ENCODE assay signal across 6 cellular contexts in the genomic region with DNA sequence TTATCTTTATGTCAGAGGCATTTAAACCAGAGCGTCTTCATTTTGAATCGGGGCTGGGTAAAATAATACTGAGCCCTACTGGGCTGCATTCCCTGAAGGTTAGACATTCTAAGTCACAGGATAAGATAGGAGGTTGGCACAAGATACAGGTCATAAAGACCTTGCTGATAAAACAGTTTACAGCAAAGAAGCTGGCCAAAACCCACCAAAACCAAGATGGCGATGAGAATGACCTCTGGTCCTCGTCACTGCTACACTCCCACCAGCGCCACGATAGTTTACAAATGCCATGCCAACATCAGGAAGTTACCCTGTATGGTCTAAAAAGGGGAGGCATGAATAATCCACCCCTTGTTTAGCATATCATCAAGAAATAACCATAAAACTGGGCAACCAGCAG.
DNase-seq lines count a peak whose midpoint lies in the region; ATAC-seq and TF ChIP-seq lines count a peak whose summit lies in the region.
"Not testable (repeated sequence)": the region's sequence is repeated elsewhere in the genome, so short reads cannot be mapped to it uniquely, and the experiment has no call there.

No MANE protein-coding gene starts in this region.

- DNase-seq in GM23338 (ENCODE audit: low spot score); activated CD4-positive, alpha-beta T cell treated with anti-CD3 and anti-CD28 coated beads for 36 hours; activated T-cell treated with anti-CD3 and anti-CD28 coated beads, Interleukin-2, amount 50 U/mL, for 72 hours; activated T-helper 2 cell treated with anti-CD3 and anti-CD28 coated beads, Interferon-gamma antibody, Interleukin-2, Interleukin-4, amounts not matched to agents 10 μg/mL and 5 μg/mL and 100 μg/mL, durations not matched to agents 14 hours and 24 hours and 36 hours (ENCODE audit: low spot score): not testable (repeated sequence)
- DNase-seq in adrenal gland: peak in 6 of 7 donors; percentile 28 to 57 (median 40)

- CTCF ChIA-PET in activated CD4-positive, alpha-beta T cell treated with anti-CD3 and anti-CD28 coated beads for 36 hours (lab: Charles Lee): interaction anchor here (2.5 kb wide), 1 partner anchor 10 kb away, joined by 15 read pairs; no protein-coding TSS in a partner anchor

- not testable (repeated sequence) for H4K20me1 ChIP-seq in GM23338 (replicated peaks; ENCODE audit: insufficient read depth)

- not testable (repeated sequence) for H3F3A ChIP-seq in GM23338 (replicated peaks; ENCODE audit: low read depth)

- H3K27me3 ChIP-seq in GM23338 (ENCODE audit: insufficient read depth); adrenal gland: not testable (repeated sequence)

- H3K36me3 ChIP-seq in GM23338 (ENCODE audit: insufficient read depth); adrenal gland (replicated peaks in 1 of 2): not testable (repeated sequence)

- not testable (repeated sequence) for H3K36me3 Mint-ChIP-seq in GM23338 (ENCODE audit: low read depth); activated CD4-positive, alpha-beta T cell treated with anti-CD3 and anti-CD28 coated beads for 36 hours (ENCODE audit: low read depth); activated T-cell treated with anti-CD3 and anti-CD28 coated beads, Interleukin-2, amount 50 U/mL, for 72 hours (ENCODE audit: insufficient read depth in 2 of 2); activated T-helper 2 cell treated with anti-CD3 and anti-CD28 coated beads, Interferon-gamma antibody, Interleukin-2, Interleukin-4, amounts not matched to agents 10 μg/mL and 5 μg/mL and 100 μg/mL, durations not matched to agents 14 hours and 24 hours and 36 hours (ENCODE audit: low read depth); activated naive CD8-positive, alpha-beta T cell

- H3K9me3 ChIP-seq in adrenal gland (replicated peaks in 1 of 3): not testable (repeated sequence)

- not testable (repeated sequence) for H3K27ac ChIP-seq in GM23338 (ENCODE audit: low read depth)
- peak overlapping the region in 4 of 5 donors; percentile 24 to 56 (median 35) for H3K27ac ChIP-seq in adrenal gland

- H3K4me1 Mint-ChIP-seq in GM23338: not testable (repeated sequence)
- H3K4me1 Mint-ChIP-seq in activated CD4-positive, alpha-beta T cell treated with anti-CD3 and anti-CD28 coated beads for 36 hours: peaks cover 46% of the 10 kb centered on the region
- H3K4me1 Mint-ChIP-seq in activated T-cell treated with anti-CD3 and anti-CD28 coated beads, Interleukin-2, amount 50 U/mL, for 72 hours (ENCODE audit: low read depth): peaks cover 53% of the 10 kb centered on the region
- H3K4me1 Mint-ChIP-seq in activated T-helper 2 cell treated with anti-CD3 and anti-CD28 coated beads, Interferon-gamma antibody, Interleukin-2, Interleukin-4, amounts not matched to agents 10 μg/mL and 5 μg/mL and 100 μg/mL, durations not matched to agents 14 hours and 24 hours and 36 hours (ENCODE audit: low read depth): peaks cover 32% of the 10 kb centered on the region
- H3K4me1 Mint-ChIP-seq in activated naive CD8-positive, alpha-beta T cell (ENCODE audit: low read depth): peaks cover 44% of the 10 kb centered on the region

- not testable (repeated sequence) for TF ChIP-seq CTCF in GM23338 (conservative IDR thresholded peaks at IDR 0.05; ENCODE audit: low read depth in 2 of 2); adrenal gland (IDR thresholded peaks at IDR 0.05)

- H3K4me2 ChIP-seq in GM23338: not testable (repeated sequence)

- H3K4me3 Mint-ChIP-seq in GM23338; activated CD4-positive, alpha-beta T cell treated with anti-CD3 and anti-CD28 coated beads for 36 hours; activated T-helper 2 cell treated with anti-CD3 and anti-CD28 coated beads, Interferon-gamma antibody, Interleukin-2, Interleukin-4, amounts not matched to agents 10 μg/mL and 5 μg/mL and 100 μg/mL, durations not matched to agents 14 hours and 24 hours and 36 hours (ENCODE audit: low read depth); activated naive CD8-positive, alpha-beta T cell: not testable (repeated sequence)
- H3K4me3 Mint-ChIP-seq in activated T-cell treated with anti-CD3 and anti-CD28 coated beads, Interleukin-2, amount 50 U/mL, for 72 hours: peak overlapping the region; percentile 2 to 49

- not testable (repeated sequence) for H3K4me1 ChIP-seq in GM23338 (ENCODE audit: insufficient read depth)
- H3K4me1 ChIP-seq in adrenal gland (replicated peaks in 1 of 2): peaks cover 0 to 11% of the 10 kb centered on the region in 2 donors

- H3K9me2 ChIP-seq in GM23338 (ENCODE audit: insufficient read depth): not testable (repeated sequence)

- H2AFZ ChIP-seq in GM23338: peak overlapping the region; percentile 49; the same call in 1 of the 2 replicates

- H3K27ac Mint-ChIP-seq in GM23338: not testable (repeated sequence)
- H3K27ac Mint-ChIP-seq in activated CD4-positive, alpha-beta T cell treated with anti-CD3 and anti-CD28 coated beads for 36 hours: peak overlapping the region; percentile 29
- H3K27ac Mint-ChIP-seq in activated T-cell treated with anti-CD3 and anti-CD28 coated beads, Interleukin-2, amount 50 U/mL, for 72 hours: peak overlapping the region; percentile 7
- peak overlapping the region; percentile 44 for H3K27ac Mint-ChIP-seq in activated T-helper 2 cell treated with anti-CD3 and anti-CD28 coated beads, Interferon-gamma antibody, Interleukin-2, Interleukin-4, amounts not matched to agents 10 μg/mL and 5 μg/mL and 100 μg/mL, durations not matched to agents 14 hours and 24 hours and 36 hours
- H3K27ac Mint-ChIP-seq in activated naive CD8-positive, alpha-beta T cell: peak overlapping the region; percentile 74

- H3K9me3 Mint-ChIP-seq in GM23338; activated CD4-positive, alpha-beta T cell treated with anti-CD3 and anti-CD28 coated beads for 36 hours (ENCODE audit: low read depth); activated T-cell treated with anti-CD3 and anti-CD28 coated beads, Interleukin-2, amount 50 U/mL, for 72 hours; activated T-helper 2 cell treated with anti-CD3 and anti-CD28 coated beads, Interferon-gamma antibody, Interleukin-2, Interleukin-4, amounts not matched to agents 10 μg/mL and 5 μg/mL and 100 μg/mL, durations not matched to agents 14 hours and 24 hours and 36 hours; activated naive CD8-positive, alpha-beta T cell (ENCODE audit: low read depth): not testable (repeated sequence)

- not testable (repeated sequence) for ATAC-seq in GM23338; activated CD4-positive, alpha-beta T cell treated with anti-CD3 and anti-CD28 coated beads for 36 hours; activated T-cell treated with anti-CD3 and anti-CD28 coated beads, Interleukin-2, amount 50 U/mL, for 72 hours (replicated peaks in 1 of 2)

- H3K4me3 ChIP-seq in GM23338: not testable (repeated sequence)
- H3K4me3 ChIP-seq in adrenal gland: peak overlapping the region in 1 of 4 donors; percentile 28

- intact Hi-C loops in activated CD4-positive, alpha-beta T cell treated with anti-CD3 and anti-CD28 coated beads for 36 hours (cut with DNase I, micrococcal nuclease): loop anchor here in 1 of 2 experiments (10.0 kb wide), 2 partner anchors 673 to 1643 kb away; a partner anchor contains a TSS
- intact Hi-C loops in activated T-helper 2 cell treated with anti-CD3 and anti-CD28 coated beads, Interferon-gamma antibody, Interleukin-2, Interleukin-4, amounts not matched to agents 10 μg/mL and 5 μg/mL and 100 μg/mL, durations not matched to agents 14 hours and 24 hours and 36 hours (cut with micrococcal nuclease): loop anchor here (10.0 kb wide), 2 partner anchors 853 to 1243 kb away; no protein-coding TSS in a partner anchor
- intact Hi-C loops in adrenal gland (cut with DNase I): not testable (repeated sequence)

- POLR2A ChIA-PET in activated CD4-positive, alpha-beta T cell treated with anti-CD3 and anti-CD28 coated beads for 36 hours (lab: Charles Lee): not testable (repeated sequence)

- TF ChIP-seq POLR2A in adrenal gland (IDR thresholded peaks at IDR 0.05): not testable (repeated sequence)

- H3K79me2 ChIP-seq in GM23338 (replicated peaks; ENCODE audit: insufficient read depth): not testable (repeated sequence)

- 51 to 64% (median 58%) methylated on average over 6 of the region's 6 CpGs for WGBS in adrenal gland, 4 donors

- H3K27me3 Mint-ChIP-seq in GM23338 (ENCODE audit: insufficient read depth, low read depth, poor library complexity); activated CD4-positive, alpha-beta T cell treated with anti-CD3 and anti-CD28 coated beads for 36 hours; activated T-cell treated with anti-CD3 and anti-CD28 coated beads, Interleukin-2, amount 50 U/mL, for 72 hours (ENCODE audit: low read depth); activated T-helper 2 cell treated with anti-CD3 and anti-CD28 coated beads, Interferon-gamma antibody, Interleukin-2, Interleukin-4, amounts not matched to agents 10 μg/mL and 5 μg/mL and 100 μg/mL, durations not matched to agents 14 hours and 24 hours and 36 hours (ENCODE audit: low read depth); activated naive CD8-positive, alpha-beta T cell: not testable (repeated sequence)
